ENCODE assay signal across 28 cellular contexts in genomic region chr7:122040147-122040546, GRCh38.
"Had no signal": no experiment of that assay in that cellular context is flagged by ENCODE, and none has a peak within 500 bp of the region (broad histone marks: within the 10 kb centered on the region; RNA-seq: fewer than 3 reads in every experiment).

No MANE protein-coding gene starts in this region.

- H3K27ac ChIP-seq: ascending aorta, SK-N-MC had no signal

- DNase-seq: activated CD4-positive, alpha-beta memory T cell treated with anti-CD3 and anti-CD28 coated beads for 36 hours; activated CD4-positive, alpha-beta T cell treated with anti-CD3 and anti-CD28 coated beads, Interleukin-2, amount 10 ng/mL, durations not matched to agents 7 days and 5 days; activated CD4-positive, CD25-positive, alpha-beta regulatory T cell; activated CD8-positive, alpha-beta memory T cell treated with anti-CD3 and anti-CD28 coated beads for 24 hours; activated effector memory CD4-positive, alpha-beta T cell treated with anti-CD3 and anti-CD28 coated beads, Interleukin-2, amount 50 U/mL, for 16 hours; activated naive CD4-positive, alpha-beta T cell treated with Interleukin-2 at 50 U/mL for 16 hours; activated naive CD8-positive, alpha-beta T cell treated with anti-CD3 and anti-CD28 coated beads, Interleukin-2, amount 50 U/mL, for 24 hours; activated T-cell treated with anti-CD3 and anti-CD28 coated beads, Interleukin-2, amount 50 U/mL, for 4 hours; amniotic stem cell; cerebellar nuclear complex; MG63; MV-4-11; NCI-H1105; NCI-H1436; NCI-H1694 treated with DMSO at 0.1 percent for 48 hours; NCI-H2029 treated with DMSO at 0.1 percent for 48 hours; NCI-H510A treated with DMSO at 0.1 percent for 48 hours; NCI-H69; NK-92 treated with Interleukin-12 subunit alpha and Interleukin-12 subunit beta, amount 100 ng/mL, for 24 hours; OCI-M1; SIG-M5; T-cell; T-helper 2 cell; T1000 had no signal

- H3K27me3 ChIP-seq: ascending aorta, MG63 had no signal

- FAIRE-seq: RCC 7860, TTC549 had no signal

- H3K36me3 ChIP-seq: ascending aorta, MG63 had no signal

- H3K4me1 ChIP-seq: ascending aorta had no signal

- H3K4me3 ChIP-seq: ascending aorta, MG63, SK-N-MC had no signal

- H3K9me3 ChIP-seq: ascending aorta, MG63 had no signal
